1 cellular context compared by ENCODE assay signal in genomic region chr16:85045641-85046471, GRCh38.
A peak's percentile ranks its signal among the peaks of the same experiment; 100 is the strongest.
TF ChIP-seq lines count a peak whose summit lies in the region.

No MANE protein-coding gene starts in this region.

TF ChIP-seq in K562, 482 proteins besides CTCF, POLR2A, EP300 and RAD21 (continued from another document):
- no peak for TF ChIP-seq ELK3 (CRISPR knock-in tag; IDR thresholded peaks at IDR 0.05)
- TF ChIP-seq CREB1 (IDR thresholded peaks at IDR 0.05) = no peak
- no peak for TF ChIP-seq CREB1 (CRISPR knock-in tag; IDR thresholded peaks at IDR 0.05)
- no peak for TF ChIP-seq ZNF175 (CRISPR knock-in tag; IDR thresholded peaks at IDR 0.05; ENCODE audit: low read depth)
- TF ChIP-seq ZNF134 (CRISPR knock-in tag; conservative IDR thresholded peaks at IDR 0.05) = no peak
- TF ChIP-seq ZNF511 (CRISPR knock-in tag; IDR thresholded peaks at IDR 0.05) = no peak
- no peak for TF ChIP-seq MLLT1 (IDR thresholded peaks at IDR 0.05)
- TF ChIP-seq RBM25 (IDR thresholded peaks at IDR 0.05; ENCODE audit: low read depth, low read length, severe bottlenecking) = no peak
- no peak for TF ChIP-seq TEAD4 (IDR thresholded peaks at IDR 0.05; ENCODE audit: low read length)
- TF ChIP-seq TEAD4 (CRISPR knock-in tag; IDR thresholded peaks at IDR 0.05; ENCODE audit: borderline replicate concordance) = no peak
- TF ChIP-seq POLR2G (IDR thresholded peaks at IDR 0.05; ENCODE audit: low read depth, low read length) = peak; percentile 34; the same call in 1 of the 2 replicates
- no peak for TF ChIP-seq ETS1 (conservative IDR thresholded peaks at IDR 0.05; ENCODE audit: control insufficient read depth, low read depth, low read length)
- TF ChIP-seq MAX (CRISPR knock-in tag; IDR thresholded peaks at IDR 0.05) = no peak
- no peak for TF ChIP-seq ZHX1 (conservative IDR thresholded peaks at IDR 0.05; ENCODE audit: low read length)
- no peak for TF ChIP-seq ZNF41 (CRISPR knock-in tag; conservative IDR thresholded peaks at IDR 0.05)
- no peak for TF ChIP-seq IFI16 (CRISPR knock-in tag; IDR thresholded peaks at IDR 0.05)
